Comparison of ENCODE assay signal across 2 cellular contexts in the genomic region with DNA sequence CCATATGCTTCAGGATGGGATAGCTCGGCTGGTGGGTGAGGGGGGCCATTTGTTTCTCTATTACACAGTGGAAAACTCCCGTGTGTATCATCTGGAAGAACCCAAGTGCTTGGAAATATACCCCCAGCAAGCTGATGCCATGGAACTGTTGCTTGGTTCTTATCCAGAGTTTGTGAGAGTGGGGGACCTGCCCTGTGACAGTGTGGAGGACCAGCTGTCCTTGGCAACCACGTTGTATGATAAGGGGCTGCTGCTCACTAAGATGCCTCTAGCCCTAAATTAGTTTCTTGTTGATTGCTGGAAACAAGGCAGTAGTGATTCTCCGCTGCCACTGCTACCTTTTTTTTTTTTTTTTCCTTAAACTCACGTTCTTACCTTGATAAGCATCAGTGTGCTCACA.
TF ChIP-seq lines count a peak whose summit lies in the region.

No MANE protein-coding gene starts in this region.

TF ChIP-seq in SK-N-SH, 30 proteins besides CTCF, POLR2A, EP300 and RAD21 (continued from another document):
- TF ChIP-seq IRF3 (IDR thresholded peaks at IDR 0.05; ENCODE audit: low read depth, low read length) (no peak), MXI1 (IDR thresholded peaks at IDR 0.05; ENCODE audit: low read depth, low read length) (no peak), RFX5 (IDR thresholded peaks at IDR 0.05; ENCODE audit: low read length) (no peak), EZH2phosphoT487 (IDR thresholded peaks at IDR 0.05; ENCODE audit: borderline replicate concordance, low read depth) (no peak), TCF12 (IDR thresholded peaks at IDR 0.05) (no peak), FOXJ3 (CRISPR knock-in tag; IDR thresholded peaks at IDR 0.05) (no peak)

TF ChIP-seq in SK-N-SH treated with all-trans-retinoic acid at 6 μM for 48 hours, 23 proteins besides CTCF, POLR2A, EP300 and RAD21 (continued from another document):
- TF ChIP-seq ZNF565 (CRISPR knock-in tag; conservative IDR thresholded peaks at IDR 0.05; ENCODE audit: low read depth) (no peak), ESRRG (CRISPR knock-in tag; IDR thresholded peaks at IDR 0.05) (no peak), GLIS3 (CRISPR knock-in tag; IDR thresholded peaks at IDR 0.05) (no peak)
